19 cellular contexts compared by ENCODE assay signal in genomic region chr2:239206851-239207250, GRCh38.
A peak's percentile ranks its signal among the peaks of the same experiment; 100 is the strongest.
DNase-seq lines count a peak whose midpoint lies in the region; ATAC-seq and TF ChIP-seq lines count a peak whose summit lies in the region.
"Had no signal": no experiment of that assay in that cellular context is flagged by ENCODE, and none has a peak within 500 bp of the region (broad histone marks: within the 10 kb centered on the region; RNA-seq: fewer than 3 reads in every experiment).

No MANE protein-coding gene starts in this region.

- H3K4me3 Mint-ChIP-seq in activated CD8-positive, alpha-beta T cell treated with anti-CD3 and anti-CD28 coated beads, Interleukin-2, amount 10 ng/mL, durations not matched to agents 7 days and 5 days = no peak overlapping the region
- H3K4me3 Mint-ChIP-seq in activated CD8-positive, alpha-beta T cell treated with anti-CD3 and anti-CD28 coated beads for 36 hours = no peak overlapping the region
- peak overlapping the region; percentile 36 for H3K4me3 Mint-ChIP-seq in central memory CD8-positive, alpha-beta T cell
- H3K4me3 Mint-ChIP-seq in stimulated activated naive CD8-positive, alpha-beta T cell treated with anti-CD3 and anti-CD28 coated beads, Interleukin-15, amount 100 ng/mL, for 72 hours = no peak overlapping the region
- H3K4me3 Mint-ChIP-seq: CD14-positive monocyte; CD8-positive, alpha-beta T cell; H9 had no signal

- no peak for DNase-seq in activated CD8-positive, alpha-beta T cell treated with anti-CD3 and anti-CD28 coated beads, Interleukin-2, amount 10 ng/mL, durations not matched to agents 7 days and 5 days
- DNase-seq in activated CD8-positive, alpha-beta T cell treated with anti-CD3 and anti-CD28 coated beads for 36 hours = no peak
- DNase-seq in NCI-H146 (lab: John Stamatoyannopoulos, UW) (peak; percentile 57), psoas muscle (peak in 1 of 2 donors; percentile 6), hepatic stellate cell (ENCODE audit: low spot score) (no peak), D341Med (ENCODE audit: low spot score) (no peak)
- no peak for DNase-seq in central memory CD8-positive, alpha-beta T cell (ENCODE audit: low spot score in 2 of 2)
- no peak for DNase-seq in stimulated activated naive CD8-positive, alpha-beta T cell treated with anti-CD3 and anti-CD28 coated beads, Interleukin-15, amount 100 ng/mL, for 72 hours
- DNase-seq: 8988T; Calu3; CD8-positive, alpha-beta T cell; DMS 273 treated with DMSO at 0.1 percent for 48 hours; DMS53; DND-41; EL; H9 had no signal

- TF ChIP-seq CTCF in activated CD8-positive, alpha-beta T cell treated with anti-CD3 and anti-CD28 coated beads for 36 hours (IDR thresholded peaks at IDR 0.05) = no peak
- TF ChIP-seq CTCF in psoas muscle (IDR thresholded peaks at IDR 0.05) = no peak

- POLR2A ChIA-PET in activated CD8-positive, alpha-beta T cell treated with anti-CD3 and anti-CD28 coated beads, Interleukin-2, amount 10 ng/mL, durations not matched to agents 7 days and 5 days (lab: Charles Lee) = no interaction called here
- POLR2A ChIA-PET in activated CD8-positive, alpha-beta T cell treated with anti-CD3 and anti-CD28 coated beads for 36 hours (lab: Charles Lee) = interaction anchor here (0.6 kb wide), 1 partner anchor 114 kb away, joined by 3 read pairs; no protein-coding TSS in a partner anchor

- H3K4me1 Mint-ChIP-seq in activated CD8-positive, alpha-beta T cell treated with anti-CD3 and anti-CD28 coated beads, Interleukin-2, amount 10 ng/mL, durations not matched to agents 7 days and 5 days (ENCODE audit: low read depth) = peaks cover 25% of the 10 kb centered on the region
- H3K4me1 Mint-ChIP-seq in activated CD8-positive, alpha-beta T cell treated with anti-CD3 and anti-CD28 coated beads for 36 hours (ENCODE audit: low read depth) = peaks cover 27% of the 10 kb centered on the region
- H3K4me1 Mint-ChIP-seq in central memory CD8-positive, alpha-beta T cell = peaks cover 62% of the 10 kb centered on the region
- H3K4me1 Mint-ChIP-seq in stimulated activated naive CD8-positive, alpha-beta T cell treated with anti-CD3 and anti-CD28 coated beads, Interleukin-15, amount 100 ng/mL, for 72 hours = peaks cover 62% of the 10 kb centered on the region

- H3K36me3 ChIP-seq in psoas muscle (ENCODE audit: insufficient read depth in 1 of 2, low read depth in 1 of 2) = no peaks in the 10 kb centered on the region

- peaks cover 78% of the 10 kb centered on the region for H3K4me1 ChIP-seq in psoas muscle

- H3K27ac Mint-ChIP-seq in activated CD8-positive, alpha-beta T cell treated with anti-CD3 and anti-CD28 coated beads, Interleukin-2, amount 10 ng/mL, durations not matched to agents 7 days and 5 days = peak overlapping the region; percentile 9
- no peak overlapping the region for H3K27ac Mint-ChIP-seq in activated CD8-positive, alpha-beta T cell treated with anti-CD3 and anti-CD28 coated beads for 36 hours
- peak overlapping the region; percentile 44 for H3K27ac Mint-ChIP-seq in central memory CD8-positive, alpha-beta T cell (ENCODE audit: low read depth)
- H3K27ac Mint-ChIP-seq in stimulated activated naive CD8-positive, alpha-beta T cell treated with anti-CD3 and anti-CD28 coated beads, Interleukin-15, amount 100 ng/mL, for 72 hours = no peak overlapping the region
- H3K27ac Mint-ChIP-seq: CD8-positive, alpha-beta T cell had no signal

- intact Hi-C loops in activated CD8-positive, alpha-beta T cell treated with anti-CD3 and anti-CD28 coated beads for 36 hours (cut with micrococcal nuclease) = no loop called here
- intact Hi-C loops in psoas muscle (cut with DNase I) = loop anchor here in 1 of 2 donors (1.0 kb wide), 1 partner anchor 7 kb away; no protein-coding TSS in a partner anchor

- peak overlapping the region; percentile 26 for H3K27ac ChIP-seq in psoas muscle
- H3K27ac ChIP-seq: BLaER1 had no signal

- H3K27me3 ChIP-seq in psoas muscle (ENCODE audit: insufficient read depth in 3 of 3, low read length in 2 of 3) = no peaks in the 10 kb centered on the region
- H3K27me3 ChIP-seq: BLaER1 had no signal

- CTCF ChIA-PET in activated CD8-positive, alpha-beta T cell treated with anti-CD3 and anti-CD28 coated beads, Interleukin-2, amount 10 ng/mL, durations not matched to agents 7 days and 5 days (lab: Charles Lee) = no interaction called here
- CTCF ChIA-PET in activated CD8-positive, alpha-beta T cell treated with anti-CD3 and anti-CD28 coated beads for 36 hours (lab: Charles Lee) = no interaction called here

- no peaks in the 10 kb centered on the region for H3K9me3 ChIP-seq in psoas muscle
- H3K9me3 ChIP-seq: BLaER1 had no signal

- peaks cover 7% of the 10 kb centered on the region for H3K36me3 Mint-ChIP-seq in activated CD8-positive, alpha-beta T cell treated with anti-CD3 and anti-CD28 coated beads, Interleukin-2, amount 10 ng/mL, durations not matched to agents 7 days and 5 days (ENCODE audit: low read depth)
- H3K36me3 Mint-ChIP-seq in activated CD8-positive, alpha-beta T cell treated with anti-CD3 and anti-CD28 coated beads for 36 hours (ENCODE audit: low read depth) = peaks cover 2% of the 10 kb centered on the region
- H3K36me3 Mint-ChIP-seq in central memory CD8-positive, alpha-beta T cell (ENCODE audit: insufficient read depth) = peaks cover 2% of the 10 kb centered on the region
- H3K36me3 Mint-ChIP-seq: CD8-positive, alpha-beta T cell had no signal

- H3K27me3 Mint-ChIP-seq in activated CD8-positive, alpha-beta T cell treated with anti-CD3 and anti-CD28 coated beads, Interleukin-2, amount 10 ng/mL, durations not matched to agents 7 days and 5 days (ENCODE audit: low read depth) = no peaks in the 10 kb centered on the region
- H3K27me3 Mint-ChIP-seq in activated CD8-positive, alpha-beta T cell treated with anti-CD3 and anti-CD28 coated beads for 36 hours = no peaks in the 10 kb centered on the region
- no peaks in the 10 kb centered on the region for H3K27me3 Mint-ChIP-seq in central memory CD8-positive, alpha-beta T cell
- H3K27me3 Mint-ChIP-seq in stimulated activated naive CD8-positive, alpha-beta T cell treated with anti-CD3 and anti-CD28 coated beads, Interleukin-15, amount 100 ng/mL, for 72 hours = no peaks in the 10 kb centered on the region

- ATAC-seq in activated CD8-positive, alpha-beta T cell treated with anti-CD3 and anti-CD28 coated beads, Interleukin-2, amount 10 ng/mL, durations not matched to agents 7 days and 5 days = no peak
- ATAC-seq in activated CD8-positive, alpha-beta T cell treated with anti-CD3 and anti-CD28 coated beads for 36 hours = no peak
- ATAC-seq in central memory CD8-positive, alpha-beta T cell (replicated peaks; ENCODE audit: extremely low read depth, poor library complexity, severe bottlenecking) = no peak
- no peak for ATAC-seq in psoas muscle
- ATAC-seq in stimulated activated naive CD8-positive, alpha-beta T cell treated with anti-CD3 and anti-CD28 coated beads, Interleukin-15, amount 100 ng/mL, for 72 hours = no peak
- ATAC-seq: CD8-positive, alpha-beta T cell; GM12878 had no signal

- WGBS in psoas muscle, 3 donors = 76 to 92% (median 87%) methylated on average over 3 of the region's 3 CpGs

- H3K4me3 ChIP-seq in psoas muscle = no peak overlapping the region
- H3K4me3 ChIP-seq: BLaER1, GM12878 had no signal

- no peaks in the 10 kb centered on the region for H3K9me3 Mint-ChIP-seq in activated CD8-positive, alpha-beta T cell treated with anti-CD3 and anti-CD28 coated beads, Interleukin-2, amount 10 ng/mL, durations not matched to agents 7 days and 5 days (ENCODE audit: insufficient read depth)
- H3K9me3 Mint-ChIP-seq in activated CD8-positive, alpha-beta T cell treated with anti-CD3 and anti-CD28 coated beads for 36 hours = no peaks in the 10 kb centered on the region
- H3K9me3 Mint-ChIP-seq in central memory CD8-positive, alpha-beta T cell = no peaks in the 10 kb centered on the region
- H3K9me3 Mint-ChIP-seq in stimulated activated naive CD8-positive, alpha-beta T cell treated with anti-CD3 and anti-CD28 coated beads, Interleukin-15, amount 100 ng/mL, for 72 hours = no peaks in the 10 kb centered on the region
- H3K9me3 Mint-ChIP-seq: CD14-positive monocyte; CD8-positive, alpha-beta T cell; H9 had no signal

Comparison
In these comparisons a context has a peak if more than half of its experiments do, and no peak if none do; other contexts are left out.
1. H3K27ac Mint-ChIP-seq: peak in activated CD8-positive, alpha-beta T cell treated with anti-CD3 and anti-CD28 coated beads, Interleukin-2, amount 10 ng/mL, durations not matched to agents 7 days and 5 days (single experiment) and central memory CD8-positive, alpha-beta T cell (single experiment); none in activated CD8-positive, alpha-beta T cell treated with anti-CD3 and anti-CD28 coated beads for 36 hours (single experiment) and stimulated activated naive CD8-positive, alpha-beta T cell treated with anti-CD3 and anti-CD28 coated beads, Interleukin-15, amount 100 ng/mL, for 72 hours (0 of 2).